Comparison of ENCODE assay signal across 30 cellular contexts in the genomic region with DNA sequence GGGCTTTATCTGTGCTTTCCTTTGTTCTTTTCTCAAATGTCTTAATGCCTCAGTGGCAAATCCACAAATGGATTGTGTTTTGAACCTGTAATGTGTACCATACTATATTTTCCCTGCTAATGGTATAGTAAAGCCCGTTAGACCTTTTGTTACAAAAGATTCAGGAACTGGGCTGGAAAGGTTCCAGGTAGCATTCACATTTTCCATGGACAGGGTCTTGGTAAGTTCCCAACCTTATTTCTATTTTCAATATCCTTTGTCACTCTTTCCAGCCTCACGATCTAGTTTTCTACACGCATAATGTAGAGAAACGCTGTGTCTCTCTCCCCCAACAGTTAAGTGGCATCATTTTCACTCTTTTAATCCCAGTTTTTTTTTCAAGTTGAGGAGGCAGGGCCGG.
"Had no signal": no experiment of that assay in that cellular context is flagged by ENCODE, and none has a peak within 500 bp of the region (broad histone marks: within the 10 kb centered on the region; RNA-seq: fewer than 3 reads in every experiment).

No MANE protein-coding gene starts in this region.

- H3K4me1 ChIP-seq: breast epithelium had no signal

- H3K4me3 ChIP-seq: breast epithelium, cardiac muscle cell had no signal

- H3K36me3 ChIP-seq: breast epithelium, cardiac muscle cell, WERI-Rb-1 had no signal

- ATAC-seq: activated CD4-positive, CD25-positive, alpha-beta regulatory T cell treated with anti-CD3 and anti-CD28 coated beads, Interleukin-2, amount 50 U/mL, for 24 hours; activated CD8-positive, alpha-beta T cell treated with anti-CD3 and anti-CD28 coated beads for 36 hours; activated T-cell treated with anti-CD3 and anti-CD28 coated beads, Interleukin-2, amount 50 U/mL, for 4 hours; activated T-helper 17 cell treated with anti-CD3 and anti-CD28 coated beads, Interleukin-2, amount 50 U/mL, for 72 hours; T-cell; T-helper 17 cell had no signal

- H3K27ac ChIP-seq: breast epithelium, cardiac muscle cell, epithelial cell of prostate, WERI-Rb-1 had no signal

- H3K27me3 ChIP-seq: breast epithelium, cardiac muscle cell had no signal

- DNase-seq: activated B cell treated with CpG ODN at 0.5 μM for 24 hours; activated CD4-positive, alpha-beta T cell treated with anti-CD3 and anti-CD28 coated beads for 48 hours; activated CD4-positive, alpha-beta T cell treated with anti-CD3 and anti-CD28 coated beads, Interleukin-2, amount 50 U/mL, for 1 hour; activated CD4-positive, alpha-beta T cell treated with anti-CD3 and anti-CD28 coated beads, Interleukin-2, amount 50 U/mL, for 48 hours; activated CD8-positive, alpha-beta memory T cell treated with anti-CD3 and anti-CD28 coated beads for 24 hours; activated CD8-positive, alpha-beta T cell treated with anti-CD3 and anti-CD28 coated beads for 36 hours; activated effector memory CD4-positive, alpha-beta T cell treated with Interleukin-2 at 50 U/mL for 16 hours; activated gamma-delta T cell treated with Interleukin-2 at 50 U/mL for 16 hours; activated naive CD4-positive, alpha-beta T cell treated with anti-CD3 and anti-CD28 coated beads, Interleukin-2, amount 50 U/mL, for 16 hours; activated naive CD4-positive, alpha-beta T cell treated with Interleukin-2 at 50 U/mL for 16 hours; activated T-cell treated with anti-CD3 and anti-CD28 coated beads, Interleukin-2, amount 50 U/mL, for 4 hours; amniotic stem cell; anterior cingulate cortex; central memory CD4-positive, alpha-beta T cell; cerebellar nuclear complex; cortex of kidney; dermis blood vessel endothelial cell; effector CD8-positive, alpha-beta T cell; foreskin fibroblast; head of caudate nucleus; SW 1271; T-cell; T-helper 17 cell; T1000; WERI-Rb-1 had no signal
